Comparison of ENCODE assay signal across 1 cellular context in the genomic region with DNA sequence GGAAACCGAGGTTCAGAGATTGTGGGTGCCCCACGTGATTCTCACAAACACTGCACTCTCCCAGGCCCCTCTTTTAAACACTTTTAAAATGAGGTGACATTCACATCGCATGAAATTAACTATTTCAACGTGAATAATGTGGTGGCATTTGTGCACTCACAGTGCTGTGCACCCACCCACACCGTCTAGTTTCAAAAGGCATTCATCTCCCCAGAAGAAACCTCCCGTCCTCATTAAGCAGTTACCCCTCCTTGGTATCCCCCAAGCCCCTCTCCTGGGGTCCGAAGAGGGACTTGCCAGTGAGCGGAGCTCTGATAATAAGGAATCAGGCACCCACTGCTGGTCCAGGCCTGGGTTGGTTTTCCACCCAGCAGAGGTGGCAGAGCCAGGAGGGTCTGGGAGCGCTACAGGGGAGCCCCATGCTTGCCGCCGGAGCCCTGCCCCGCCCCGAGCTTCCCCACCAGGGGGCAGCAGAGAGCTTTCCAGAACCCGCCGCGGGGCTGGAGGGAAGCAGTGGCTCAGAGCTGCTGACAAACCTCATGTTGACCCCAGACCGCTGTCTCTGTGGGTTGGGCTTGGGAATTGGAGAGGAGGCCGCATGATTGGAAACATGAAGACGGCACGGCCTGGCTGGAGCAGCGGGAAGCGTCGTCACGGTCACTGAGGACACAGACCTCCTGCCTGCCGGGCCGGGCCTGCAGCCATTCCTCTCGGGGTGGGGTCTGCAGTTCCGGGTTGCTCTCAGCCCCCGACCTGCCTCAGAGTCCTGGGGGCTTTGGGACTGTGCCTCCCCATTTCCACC.
TF ChIP-seq lines count a peak whose summit lies in the region.

No MANE protein-coding gene starts in this region.

TF ChIP-seq in H1, 55 proteins besides CTCF, POLR2A, EP300 and RAD21 (continued from another document):
- TF ChIP-seq SAP30 (IDR thresholded peaks at IDR 0.05; ENCODE audit: insufficient read depth, insufficient replicate concordance, low read length) (no peak), CEBPB (IDR thresholded peaks at IDR 0.05; ENCODE audit: low read depth, low read length) (no peak), GTF2F1 (IDR thresholded peaks at IDR 0.05; ENCODE audit: borderline replicate concordance, low read depth, low read length) (no peak), POU5F1 (IDR thresholded peaks at IDR 0.05; ENCODE audit: low read depth, low read length) (no peak), BRCA1 (IDR thresholded peaks at IDR 0.05; ENCODE audit: low read depth, low read length) (no peak), CHD2 (IDR thresholded peaks at IDR 0.05; ENCODE audit: low read length) (no peak), KDM1A (IDR thresholded peaks at IDR 0.05; ENCODE audit: borderline replicate concordance, low read length) (no peak), SIN3A (conservative IDR thresholded peaks at IDR 0.05 in 1 of 2, IDR thresholded peaks at IDR 0.05 in 1 of 2; ENCODE audit: low read depth in 1 of 2, low read length in 2 of 2) (peak in 1 of 2 experiments; percentile 60; a peak in 1 of 4 replicates), TCF12 (IDR thresholded peaks at IDR 0.05; ENCODE audit: low read depth, low read length) (no peak), SP2 (IDR thresholded peaks at IDR 0.05; ENCODE audit: low read length) (no peak), YY1 (IDR thresholded peaks at IDR 0.05; ENCODE audit: low read depth, low read length) (no peak), RXRA (IDR thresholded peaks at IDR 0.05; ENCODE audit: insufficient read depth, low read depth, low read length) (peak; percentile 77; the same call in 1 of the 2 replicates), ASH2L (IDR thresholded peaks at IDR 0.05; ENCODE audit: low read length) (no peak), SIX5 (IDR thresholded peaks at IDR 0.05; ENCODE audit: low read depth, low read length) (no peak), RBBP5 (IDR thresholded peaks at IDR 0.05; ENCODE audit: borderline replicate concordance, low read depth, low read length) (no peak), KDM4A (IDR thresholded peaks at IDR 0.05; ENCODE audit: low read depth, low read length, severe bottlenecking) (no peak), SP1 (IDR thresholded peaks at IDR 0.05; ENCODE audit: low read depth, low read length) (no peak), EGR1 (IDR thresholded peaks at IDR 0.05; ENCODE audit: borderline replicate concordance, low read depth, low read length) (no peak), POLR2AphosphoS5 (IDR thresholded peaks at IDR 0.05; ENCODE audit: low read depth, low read length) (no peak), NANOG (IDR thresholded peaks at IDR 0.05; ENCODE audit: insufficient read depth, low read depth, low read length, poor library complexity, severe bottlenecking) (no peak), CREB1 (IDR thresholded peaks at IDR 0.05) (peak; percentile 28; the same call in 1 of the 2 replicates), SRF (IDR thresholded peaks at IDR 0.05; ENCODE audit: low read depth, low read length) (no peak), TBP (IDR thresholded peaks at IDR 0.05; ENCODE audit: low read depth, low read length) (0 out of 2 replicates have a peak, but pooled peaks have one; percentile 21), SP4 (IDR thresholded peaks at IDR 0.05; ENCODE audit: low read length) (no peak)
- TF ChIP-seq, protein P1, sequence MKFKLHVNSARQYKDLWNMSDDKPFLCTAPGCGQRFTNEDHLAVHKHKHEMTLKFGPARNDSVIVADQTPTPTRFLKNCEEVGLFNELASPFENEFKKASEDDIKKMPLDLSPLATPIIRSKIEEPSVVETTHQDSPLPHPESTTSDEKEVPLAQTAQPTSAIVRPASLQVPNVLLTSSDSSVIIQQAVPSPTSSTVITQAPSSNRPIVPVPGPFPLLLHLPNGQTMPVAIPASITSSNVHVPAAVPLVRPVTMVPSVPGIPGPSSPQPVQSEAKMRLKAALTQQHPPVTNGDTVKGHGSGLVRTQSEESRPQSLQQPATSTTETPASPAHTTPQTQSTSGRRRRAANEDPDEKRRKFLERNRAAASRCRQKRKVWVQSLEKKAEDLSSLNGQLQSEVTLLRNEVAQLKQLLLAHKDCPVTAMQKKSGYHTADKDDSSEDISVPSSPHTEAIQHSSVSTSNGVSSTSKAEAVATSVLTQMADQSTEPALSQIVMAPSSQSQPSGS (IDR thresholded peaks at IDR 0.05; ENCODE audit: low read length): no peak
- TF ChIP-seq, protein P2, sequence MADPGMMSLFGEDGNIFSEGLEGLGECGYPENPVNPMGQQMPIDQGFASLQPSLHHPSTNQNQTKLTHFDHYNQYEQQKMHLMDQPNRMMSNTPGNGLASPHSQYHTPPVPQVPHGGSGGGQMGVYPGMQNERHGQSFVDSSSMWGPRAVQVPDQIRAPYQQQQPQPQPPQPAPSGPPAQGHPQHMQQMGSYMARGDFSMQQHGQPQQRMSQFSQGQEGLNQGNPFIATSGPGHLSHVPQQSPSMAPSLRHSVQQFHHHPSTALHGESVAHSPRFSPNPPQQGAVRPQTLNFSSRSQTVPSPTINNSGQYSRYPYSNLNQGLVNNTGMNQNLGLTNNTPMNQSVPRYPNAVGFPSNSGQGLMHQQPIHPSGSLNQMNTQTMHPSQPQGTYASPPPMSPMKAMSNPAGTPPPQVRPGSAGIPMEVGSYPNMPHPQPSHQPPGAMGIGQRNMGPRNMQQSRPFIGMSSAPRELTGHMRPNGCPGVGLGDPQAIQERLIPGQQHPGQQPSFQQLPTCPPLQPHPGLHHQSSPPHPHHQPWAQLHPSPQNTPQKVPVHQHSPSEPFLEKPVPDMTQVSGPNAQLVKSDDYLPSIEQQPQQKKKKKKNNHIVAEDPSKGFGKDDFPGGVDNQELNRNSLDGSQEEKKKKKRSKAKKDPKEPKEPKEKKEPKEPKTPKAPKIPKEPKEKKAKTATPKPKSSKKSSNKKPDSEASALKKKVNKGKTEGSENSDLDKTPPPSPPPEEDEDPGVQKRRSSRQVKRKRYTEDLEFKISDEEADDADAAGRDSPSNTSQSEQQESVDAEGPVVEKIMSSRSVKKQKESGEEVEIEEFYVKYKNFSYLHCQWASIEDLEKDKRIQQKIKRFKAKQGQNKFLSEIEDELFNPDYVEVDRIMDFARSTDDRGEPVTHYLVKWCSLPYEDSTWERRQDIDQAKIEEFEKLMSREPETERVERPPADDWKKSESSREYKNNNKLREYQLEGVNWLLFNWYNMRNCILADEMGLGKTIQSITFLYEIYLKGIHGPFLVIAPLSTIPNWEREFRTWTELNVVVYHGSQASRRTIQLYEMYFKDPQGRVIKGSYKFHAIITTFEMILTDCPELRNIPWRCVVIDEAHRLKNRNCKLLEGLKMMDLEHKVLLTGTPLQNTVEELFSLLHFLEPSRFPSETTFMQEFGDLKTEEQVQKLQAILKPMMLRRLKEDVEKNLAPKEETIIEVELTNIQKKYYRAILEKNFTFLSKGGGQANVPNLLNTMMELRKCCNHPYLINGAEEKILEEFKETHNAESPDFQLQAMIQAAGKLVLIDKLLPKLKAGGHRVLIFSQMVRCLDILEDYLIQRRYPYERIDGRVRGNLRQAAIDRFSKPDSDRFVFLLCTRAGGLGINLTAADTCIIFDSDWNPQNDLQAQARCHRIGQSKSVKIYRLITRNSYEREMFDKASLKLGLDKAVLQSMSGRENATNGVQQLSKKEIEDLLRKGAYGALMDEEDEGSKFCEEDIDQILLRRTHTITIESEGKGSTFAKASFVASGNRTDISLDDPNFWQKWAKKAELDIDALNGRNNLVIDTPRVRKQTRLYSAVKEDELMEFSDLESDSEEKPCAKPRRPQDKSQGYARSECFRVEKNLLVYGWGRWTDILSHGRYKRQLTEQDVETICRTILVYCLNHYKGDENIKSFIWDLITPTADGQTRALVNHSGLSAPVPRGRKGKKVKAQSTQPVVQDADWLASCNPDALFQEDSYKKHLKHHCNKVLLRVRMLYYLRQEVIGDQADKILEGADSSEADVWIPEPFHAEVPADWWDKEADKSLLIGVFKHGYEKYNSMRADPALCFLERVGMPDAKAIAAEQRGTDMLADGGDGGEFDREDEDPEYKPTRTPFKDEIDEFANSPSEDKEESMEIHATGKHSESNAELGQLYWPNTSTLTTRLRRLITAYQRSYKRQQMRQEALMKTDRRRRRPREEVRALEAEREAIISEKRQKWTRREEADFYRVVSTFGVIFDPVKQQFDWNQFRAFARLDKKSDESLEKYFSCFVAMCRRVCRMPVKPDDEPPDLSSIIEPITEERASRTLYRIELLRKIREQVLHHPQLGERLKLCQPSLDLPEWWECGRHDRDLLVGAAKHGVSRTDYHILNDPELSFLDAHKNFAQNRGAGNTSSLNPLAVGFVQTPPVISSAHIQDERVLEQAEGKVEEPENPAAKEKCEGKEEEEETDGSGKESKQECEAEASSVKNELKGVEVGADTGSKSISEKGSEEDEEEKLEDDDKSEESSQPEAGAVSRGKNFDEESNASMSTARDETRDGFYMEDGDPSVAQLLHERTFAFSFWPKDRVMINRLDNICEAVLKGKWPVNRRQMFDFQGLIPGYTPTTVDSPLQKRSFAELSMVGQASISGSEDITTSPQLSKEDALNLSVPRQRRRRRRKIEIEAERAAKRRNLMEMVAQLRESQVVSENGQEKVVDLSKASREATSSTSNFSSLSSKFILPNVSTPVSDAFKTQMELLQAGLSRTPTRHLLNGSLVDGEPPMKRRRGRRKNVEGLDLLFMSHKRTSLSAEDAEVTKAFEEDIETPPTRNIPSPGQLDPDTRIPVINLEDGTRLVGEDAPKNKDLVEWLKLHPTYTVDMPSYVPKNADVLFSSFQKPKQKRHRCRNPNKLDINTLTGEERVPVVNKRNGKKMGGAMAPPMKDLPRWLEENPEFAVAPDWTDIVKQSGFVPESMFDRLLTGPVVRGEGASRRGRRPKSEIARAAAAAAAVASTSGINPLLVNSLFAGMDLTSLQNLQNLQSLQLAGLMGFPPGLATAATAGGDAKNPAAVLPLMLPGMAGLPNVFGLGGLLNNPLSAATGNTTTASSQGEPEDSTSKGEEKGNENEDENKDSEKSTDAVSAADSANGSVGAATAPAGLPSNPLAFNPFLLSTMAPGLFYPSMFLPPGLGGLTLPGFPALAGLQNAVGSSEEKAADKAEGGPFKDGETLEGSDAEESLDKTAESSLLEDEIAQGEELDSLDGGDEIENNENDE (IDR thresholded peaks at IDR 0.05; ENCODE audit: insufficient replicate concordance, low read length): no peak
- TF ChIP-seq, protein P3, sequence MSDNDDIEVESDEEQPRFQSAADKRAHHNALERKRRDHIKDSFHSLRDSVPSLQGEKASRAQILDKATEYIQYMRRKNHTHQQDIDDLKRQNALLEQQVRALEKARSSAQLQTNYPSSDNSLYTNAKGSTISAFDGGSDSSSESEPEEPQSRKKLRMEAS (IDR thresholded peaks at IDR 0.05): peak; percentile 86
- TF ChIP-seq, protein P4, sequence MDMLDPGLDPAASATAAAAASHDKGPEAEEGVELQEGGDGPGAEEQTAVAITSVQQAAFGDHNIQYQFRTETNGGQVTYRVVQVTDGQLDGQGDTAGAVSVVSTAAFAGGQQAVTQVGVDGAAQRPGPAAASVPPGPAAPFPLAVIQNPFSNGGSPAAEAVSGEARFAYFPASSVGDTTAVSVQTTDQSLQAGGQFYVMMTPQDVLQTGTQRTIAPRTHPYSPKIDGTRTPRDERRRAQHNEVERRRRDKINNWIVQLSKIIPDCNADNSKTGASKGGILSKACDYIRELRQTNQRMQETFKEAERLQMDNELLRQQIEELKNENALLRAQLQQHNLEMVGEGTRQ (IDR thresholded peaks at IDR 0.05; ENCODE audit: low read length): peak; percentile 22; the same call in 1 of the 2 replicates
